Comparison of ENCODE assay signal across 19 cellular contexts in genomic region chr5:154465169-154465568, GRCh38. TPM values are rescaled to one million over a fixed set of nuclear protein-coding genes. Genes with fewer than 3 reads are reported as not detected.
DNase-seq lines count a peak whose midpoint lies in the region; ATAC-seq and TF ChIP-seq lines count a peak whose summit lies in the region.
"Had no signal": no experiment of that assay in that cellular context is flagged by ENCODE, and none has a peak within 500 bp of the region (broad histone marks: within the 10 kb centered on the region; RNA-seq: fewer than 3 reads in every experiment).

No MANE protein-coding gene starts in this region.

- no peak for TF ChIP-seq POLR2A in testis (IDR thresholded peaks at IDR 0.05)

- H4K20me1 ChIP-seq in SK-N-SH (ENCODE audit: insufficient read depth), result no peaks in the 10 kb centered on the region

- H3K9me3 ChIP-seq in RWPE2 (ENCODE audit: severe bottlenecking) (no peaks in the 10 kb centered on the region), SK-N-SH (no peaks in the 10 kb centered on the region), testis (no peaks in the 10 kb centered on the region)
- H3K9me3 ChIP-seq: SJCRH30, thyroid gland had no signal

- peak; percentile 57 for DNase-seq in A172 (ENCODE audit: low spot score)
- peak; percentile 62 for DNase-seq in HT1080 (ENCODE audit: low read depth)
- DNase-seq in RWPE2 (ENCODE audit: low spot score), result no peak
- DNase-seq in fibroblast of mammary gland (ENCODE audit: low read depth), result peak; percentile 88
- DNase-seq in SK-N-SH, result no peak
- no peak for DNase-seq in testis
- DNase-seq in stimulated activated naive CD4-positive, alpha-beta T cell (lab: John Stamatoyannopoulos, UW), result no peak
- DNase-seq: activated T-cell treated with anti-CD3 and anti-CD28 coated beads, Interleukin-2, amount 50 U/mL, for 48 hours; hippocampal formation; left ventricle myocardium superior; NCI-H1048; NCI-H446; SJCRH30; thyroid gland had no signal

- H3K79me2 ChIP-seq in SK-N-SH (ENCODE audit: insufficient read depth), result no peaks in the 10 kb centered on the region

- H3K4me1 ChIP-seq in RWPE2 (ENCODE audit: insufficient read depth, poor library complexity, severe bottlenecking) (no peaks in the 10 kb centered on the region), SK-N-SH (ENCODE audit: control insufficient read depth in 1 of 2, insufficient read depth in 2 of 2, low read depth in 1 of 2, low read length in 1 of 2) (peaks cover 0 to 23% of the 10 kb centered on the region in 2 experiments; a peak in 2 of 4 replicates), testis (no peaks in the 10 kb centered on the region)
- H3K4me1 ChIP-seq: SJCRH30, thyroid gland had no signal

- no peak for TF ChIP-seq RAD21 in SK-N-SH (IDR thresholded peaks at IDR 0.05; ENCODE audit: low read length)

- peak; percentile 70 for ATAC-seq in RWPE2 (ENCODE audit: low read depth)
- no peak for ATAC-seq in GM19397 (IDR thresholded peaks at IDR 0.05; ENCODE audit: unreplicated experiment)
- ATAC-seq: left ventricle myocardium superior had no signal

- peaks cover 2% of the 10 kb centered on the region for H3F3A ChIP-seq in SK-N-SH (replicated peaks; ENCODE audit: insufficient read depth)

- TF ChIP-seq CTCF in RWPE2 (IDR thresholded peaks at IDR 0.05; ENCODE audit: poor library complexity, severe bottlenecking) (no peak), fibroblast of mammary gland (conservative IDR thresholded peaks at IDR 0.05; ENCODE audit: control insufficient read depth, insufficient read depth, low read depth, low read length) (no peak), SK-N-SH (IDR thresholded peaks at IDR 0.05) (no peak), testis (IDR thresholded peaks at IDR 0.05) (no peak)

- H2AFZ ChIP-seq in SK-N-SH (ENCODE audit: low read depth), result no peak overlapping the region

- intact Hi-C loops in testis (cut with DNase I; ENCODE audit: low total_unique reads), result no loop called here

- no peak for TF ChIP-seq EP300 in SK-N-SH (IDR thresholded peaks at IDR 0.05; ENCODE audit: borderline replicate concordance in 1 of 2, low read depth in 1 of 2, low read length in 1 of 2)

- no peak overlapping the region for H3K4me3 ChIP-seq in RWPE2 (ENCODE audit: severe bottlenecking)
- no peak overlapping the region for H3K4me3 ChIP-seq in fibroblast of mammary gland (ENCODE audit: control insufficient read depth, low read depth, low read length)
- no peak overlapping the region for H3K4me3 ChIP-seq in SK-N-SH (ENCODE audit: low read depth in 2 of 2, low read length in 1 of 2)
- no peak overlapping the region for H3K4me3 ChIP-seq in testis
- H3K4me3 ChIP-seq: SJCRH30, smooth muscle cell, thyroid gland had no signal

- POLR2A ChIA-PET in SK-N-SH (lab: Yijun Ruan, JAX), result no interaction called here

- H3K27me3 ChIP-seq in RWPE2 (ENCODE audit: insufficient read depth, poor library complexity, severe bottlenecking) (peaks cover 3% of the 10 kb centered on the region), SK-N-SH (ENCODE audit: insufficient read depth) (no peaks in the 10 kb centered on the region), testis (no peaks in the 10 kb centered on the region)
- H3K27me3 ChIP-seq: SJCRH30 had no signal

- H3K4me2 ChIP-seq in SK-N-SH, result no peak overlapping the region
- H3K4me2 ChIP-seq: smooth muscle cell had no signal

- H3K27ac ChIP-seq in RWPE2 (ENCODE audit: poor library complexity, severe bottlenecking), result no peak overlapping the region
- H3K27ac ChIP-seq in SK-N-SH (ENCODE audit: low read depth in 2 of 2, low read length in 1 of 2), result no peak overlapping the region
- H3K27ac ChIP-seq in testis, result no peak overlapping the region
- H3K27ac ChIP-seq: SJCRH30, thyroid gland had no signal

- no peaks in the 10 kb centered on the region for H3K36me3 ChIP-seq in RWPE2 (ENCODE audit: low read depth)
- H3K36me3 ChIP-seq in SK-N-SH (replicated peaks in 1 of 2; ENCODE audit: control insufficient read depth in 1 of 2, insufficient read depth in 2 of 2, low read length in 1 of 2), result no peaks in the 10 kb centered on the region
- no peaks in the 10 kb centered on the region for H3K36me3 ChIP-seq in testis (ENCODE audit: low read depth, missing control alignments)
- H3K36me3 ChIP-seq: SJCRH30, thyroid gland had no signal

- 35% methylated on average over 6 of the region's 6 CpGs for WGBS in SK-N-SH (ENCODE audit: low lambda C conversion rate)
- WGBS in testis, 2 donors, result 74 to 79% methylated on average over 6 of the region's 6 CpGs

- no peaks in the 10 kb centered on the region for H3K9me2 ChIP-seq in SK-N-SH

- H3K9ac ChIP-seq in SK-N-SH, result no peak overlapping the region

- CTCF ChIA-PET in SK-N-SH (lab: Yijun Ruan, JAX), result interaction anchor here (1.0 to 14.6 kb wide), 8 partner anchors 43 to 275 kb away, joined by 3 to 295 read pairs (median 4); partner anchors contain the start of gene GALNT10

TF ChIP-seq in SK-N-SH, 30 proteins besides CTCF, POLR2A, EP300 and RAD21 (continues in another document):
- TF ChIP-seq POLR2AphosphoS5 (IDR thresholded peaks at IDR 0.05; ENCODE audit: low read depth, low read length) (no peak), EZH2phosphoT487 (IDR thresholded peaks at IDR 0.05; ENCODE audit: borderline replicate concordance, low read depth) (no peak), ZBTB33 (IDR thresholded peaks at IDR 0.05; ENCODE audit: borderline replicate concordance, low read depth) (no peak), MEF2A (IDR thresholded peaks at IDR 0.05; ENCODE audit: borderline replicate concordance, low read depth) (no peak), TAF1 (IDR thresholded peaks at IDR 0.05; ENCODE audit: borderline replicate concordance, low read depth, low read length) (no peak), GABPA (IDR thresholded peaks at IDR 0.05; ENCODE audit: low read depth) (no peak), RCOR1 (IDR thresholded peaks at IDR 0.05; ENCODE audit: low read length) (no peak), USF2 (IDR thresholded peaks at IDR 0.05; ENCODE audit: borderline replicate concordance, low read depth, low read length) (no peak), PBX3 (IDR thresholded peaks at IDR 0.05) (no peak), SMC3 (IDR thresholded peaks at IDR 0.05; ENCODE audit: low read depth, low read length) (no peak), SIN3A (IDR thresholded peaks at IDR 0.05; ENCODE audit: borderline replicate concordance, low read depth, low read length) (no peak), RFX5 (IDR thresholded peaks at IDR 0.05; ENCODE audit: low read length) (no peak), MAX (IDR thresholded peaks at IDR 0.05; ENCODE audit: low read depth) (no peak), FOSL2 (IDR thresholded peaks at IDR 0.05; ENCODE audit: borderline replicate concordance, low read depth) (no peak)

RNA-seq across cellular contexts. Expression of gene HAND1, which starts 12.9 kb away (rescaled TPM):
- not detected in 2 replicates for total RNA-seq in A172 (2014; rRNA removed; shearing (Covaris generic))
- total RNA-seq in HT1080 (2014; rRNA removed; shearing (Covaris generic)), result not detected in 2 replicates
- polyA plus RNA-seq in HT1080 (2015; cell fraction: cytosol; rRNA removed), result not detected in 2 replicates
- not detected in 2 replicates for polyA plus RNA-seq in HT1080 (2015; cell fraction: nucleus; rRNA removed)
- polyA plus RNA-seq in SK-N-SH (2012; rRNA removed) (1.1 and 2.6 TPM in 2 replicates), testis (ENCODE audit: insufficient read depth, low read depth, low replicate concordance) (0.24 TPM)
- polyA plus RNA-seq in SK-N-SH (2012; cell fraction: cytosol; rRNA removed), result 2.0 and 4.0 TPM in 2 replicates
- 0.76 and 2.2 TPM in 2 replicates for polyA plus RNA-seq in SK-N-SH (2012; cell fraction: nucleus; rRNA removed)
- total RNA-seq in testis, result not detected
- total RNA-seq: A673, astrocyte, neural crest cell, SJCRH30, thyroid gland had no signal

RNA-seq across cellular contexts. Expression of gene SAP30L, which starts 19.4 kb away (rescaled TPM):
- 22.4 and 41.8 TPM in 2 replicates for total RNA-seq in A172 (2014; rRNA removed; shearing (Covaris generic))
- 40.4 and 49.5 TPM in 2 replicates for total RNA-seq in HT1080 (2014; rRNA removed; shearing (Covaris generic))
- polyA plus RNA-seq in HT1080 (2015; cell fraction: cytosol; rRNA removed), result 10.4 and 12.1 TPM in 2 replicates
- 22.1 and 22.9 TPM in 2 replicates for polyA plus RNA-seq in HT1080 (2015; cell fraction: nucleus; rRNA removed)
- 26.6 and 29.1 TPM in 2 replicates for polyA plus RNA-seq in SK-N-SH (2012; rRNA removed)
- polyA plus RNA-seq in SK-N-SH (2012; cell fraction: cytosol; rRNA removed), result 28.6 and 36.0 TPM in 2 replicates
- 22.6 and 31.8 TPM in 2 replicates for polyA plus RNA-seq in SK-N-SH (2012; cell fraction: nucleus; rRNA removed)
- 10 to 100 TPM; 53.7 to 56.9 TPM for total RNA-seq in testis
- polyA plus RNA-seq in testis (ENCODE audit: insufficient read depth, low read depth, low replicate concordance), result 70.9 TPM

Comparison
In these comparisons a context has a peak if more than half of its experiments do, and no peak if none do; other contexts are left out.
1. DNase-seq: peak in A172 (single experiment), HT1080 (single experiment) and fibroblast of mammary gland (single experiment); none in RWPE2 (single experiment), SK-N-SH (single experiment), testis (single experiment) and stimulated activated naive CD4-positive, alpha-beta T cell (0 of 6).